Comparison of ENCODE assay signal across 26 cellular contexts in genomic region chr1:6384135-6384534, GRCh38. TPM values are rescaled to one million over a fixed set of nuclear protein-coding genes. Genes with fewer than 3 reads are reported as not detected.
A peak's percentile ranks its signal among the peaks of the same experiment; 100 is the strongest.
DNase-seq lines count a peak whose midpoint lies in the region; ATAC-seq and TF ChIP-seq lines count a peak whose summit lies in the region.
"Had no signal": no experiment of that assay in that cellular context is flagged by ENCODE, and none has a peak within 500 bp of the region (broad histone marks: within the 10 kb centered on the region; RNA-seq: fewer than 3 reads in every experiment).

No MANE protein-coding gene starts in this region.

- H3K4me3 ChIP-seq in breast epithelium (no peak overlapping the region), mammary epithelial cell (replicated peaks in 1 of 3; ENCODE audit: insufficient read depth in 1 of 3, low read depth in 2 of 3, low read length in 3 of 3) (peak overlapping the region in 2 of 3 experiments; percentile 52 to 65), rectal smooth muscle tissue (ENCODE audit: low read length) (no peak overlapping the region)
- H3K4me3 ChIP-seq: GM12878 had no signal

- H3K27me3 Mint-ChIP-seq in MCF 10A (ENCODE audit: insufficient read depth, unreplicated experiment), result no peaks in the 10 kb centered on the region
- H3K27me3 Mint-ChIP-seq: CD8-positive, alpha-beta memory T cell had no signal

- intact Hi-C loops in MCF 10A (cut with micrococcal nuclease), result no loop called here
- intact Hi-C loops in breast epithelium (cut with DNase I; ENCODE audit: low total_unique reads), result no loop called here
- intact Hi-C loops in mammary epithelial cell (cut with micrococcal nuclease), result no loop called here

- peaks cover 25% of the 10 kb centered on the region for H3K4me1 Mint-ChIP-seq in MCF 10A (ENCODE audit: insufficient read depth, unreplicated experiment)
- H3K4me1 Mint-ChIP-seq: CD8-positive, alpha-beta memory T cell had no signal

- H3K4me2 ChIP-seq in mammary epithelial cell (ENCODE audit: insufficient read depth, low read depth, low read length), result peak overlapping the region; percentile 87

- H3K27me3 ChIP-seq in breast epithelium, result no peaks in the 10 kb centered on the region
- H3K27me3 ChIP-seq in mammary epithelial cell (ENCODE audit: insufficient read depth, low read length), result no peaks in the 10 kb centered on the region
- H3K27me3 ChIP-seq in rectal smooth muscle tissue (ENCODE audit: control insufficient read depth, insufficient read depth, low read length), result no peaks in the 10 kb centered on the region
- H3K27me3 ChIP-seq: BE2C had no signal

- BruUV-seq in MCF 10A (replicated peaks; lab: Mats Ljungman, UMichigan) (no TSS peak), mammary epithelial cell (replicated peaks; lab: Mats Ljungman, UMichigan) (no TSS peak)

- H3K36me3 ChIP-seq in breast epithelium (no peaks in the 10 kb centered on the region), mammary epithelial cell (ENCODE audit: insufficient read depth, low read length) (no peaks in the 10 kb centered on the region), rectal smooth muscle tissue (ENCODE audit: control insufficient read depth, insufficient read depth, low read length) (no peaks in the 10 kb centered on the region)
- H3K36me3 ChIP-seq: BE2C had no signal

- in situ Hi-C loops in mammary epithelial cell (cut with MboI; ENCODE audit: low sequenced_read_pairs in 2 of 2), result no loop called here

- 92% methylated on average over 1 of the region's 1 CpG for WGBS in mammary epithelial cell (ENCODE audit: low coverage, missing lambda C conversion rate)

- CTCF ChIA-PET in MCF 10A (lab: Yijun Ruan, JAX), result interaction anchor here (0.5 to 6.3 kb wide), 10 partner anchors 8 to 138 kb away, joined by 3 to 75 read pairs (median 8); no protein-coding TSS in a partner anchor
- CTCF ChIA-PET in mammary epithelial cell (lab: Charles Lee; ENCODE audit: low non-redundant PET), result interaction anchor here (0.6 kb wide), 1 partner anchor 56 kb away, joined by 5 read pairs; no protein-coding TSS in a partner anchor

- H3K4me3 Mint-ChIP-seq in MCF 10A (ENCODE audit: unreplicated experiment), result peak overlapping the region; percentile 25
- H3K4me3 Mint-ChIP-seq: CD14-positive monocyte; CD8-positive, alpha-beta memory T cell had no signal

- H3K4me1 ChIP-seq in breast epithelium (no peaks in the 10 kb centered on the region), mammary epithelial cell (ENCODE audit: insufficient read depth, low read length) (peaks cover 24% of the 10 kb centered on the region), rectal smooth muscle tissue (ENCODE audit: control insufficient read depth, insufficient read depth, low read length) (peaks cover 10% of the 10 kb centered on the region)
- H3K4me1 ChIP-seq: BE2C had no signal

- no peak overlapping the region for H3K9ac ChIP-seq in mammary epithelial cell (ENCODE audit: insufficient read depth, low read length)
- no peak overlapping the region for H3K9ac ChIP-seq in rectal smooth muscle tissue (ENCODE audit: low read length)

- H3K79me2 ChIP-seq in mammary epithelial cell (ENCODE audit: insufficient read depth, low read length), result peaks cover 86% of the 10 kb centered on the region

- H3K9me3 ChIP-seq in breast epithelium, result peaks cover 0 to 10% of the 10 kb centered on the region in 2 donors
- H3K9me3 ChIP-seq in mammary epithelial cell (replicated peaks; ENCODE audit: insufficient read depth, low read length), result no peaks in the 10 kb centered on the region
- H3K9me3 ChIP-seq: BE2C had no signal

- no peaks in the 10 kb centered on the region for H3K9me3 Mint-ChIP-seq in MCF 10A (ENCODE audit: unreplicated experiment)

- H3K27ac Mint-ChIP-seq in MCF 10A (ENCODE audit: low read depth, unreplicated experiment), result no peak overlapping the region
- H3K27ac Mint-ChIP-seq: CD14-positive monocyte; CD8-positive, alpha-beta memory T cell; GM23338 had no signal

- no peaks in the 10 kb centered on the region for H4K20me1 ChIP-seq in mammary epithelial cell (ENCODE audit: insufficient read depth, low read length)

- DNase-seq in MCF 10A (ENCODE audit: unreplicated experiment) (no peak), breast epithelium (ENCODE audit: low spot score in 2 of 2) (no peak), mammary epithelial cell (no peak), SIG-M5 (lab: John Stamatoyannopoulos, UW) (no peak)
- DNase-seq in activated T-cell treated with anti-CD3 and anti-CD28 coated beads, Interleukin-2, amount 50 U/mL, for 1 hour, result no peak
- DNase-seq: 8988T; ACHN; BE2C; CD8-positive, alpha-beta memory T cell; EL; GDM1; HCEC 1CT; Kasumi-1; MV-4-11; NCI-H146; NCI-H1930; NCI-H2107; NCI-H524; NCI-H748 treated with DMSO at 0.1 percent for 48 hours; Right ventricle myocardium superior had no signal

- TF ChIP-seq CTCF in MCF 10A (IDR thresholded peaks at IDR 0.05; ENCODE audit: unreplicated experiment), result no peak
- TF ChIP-seq CTCF in breast epithelium (IDR thresholded peaks at IDR 0.05), result no peak
- no peak for TF ChIP-seq CTCF in mammary epithelial cell (conservative IDR thresholded peaks at IDR 0.05 in 1 of 2, IDR thresholded peaks at IDR 0.05 in 1 of 2; ENCODE audit: extremely low read depth in 1 of 2, insufficient read depth in 1 of 2, low read depth in 1 of 2, low read length in 2 of 2)

- no peak for TF ChIP-seq POLR2A in breast epithelium (IDR thresholded peaks at IDR 0.05)

- POLR2A ChIA-PET in MCF 10A (lab: Yijun Ruan, JAX), result interaction anchor here (0.6 to 7.2 kb wide), 8 partner anchors 11 to 1087 kb away, joined by 3 to 128 read pairs (median 4); partner anchors contain the start of gene ACOT7

- H3K27ac ChIP-seq in breast epithelium (no peak overlapping the region), mammary epithelial cell (ENCODE audit: insufficient read depth, low read depth, low read length) (no peak overlapping the region), rectal smooth muscle tissue (ENCODE audit: low read depth, low read length) (peak overlapping the region; percentile 97)
- H3K27ac ChIP-seq: HL-60 had no signal

- no peak for ATAC-seq in HG02642 (IDR thresholded peaks at IDR 0.05; ENCODE audit: poor library complexity, unreplicated experiment)
- ATAC-seq: GM12878 had no signal

- no peak overlapping the region for H2AFZ ChIP-seq in mammary epithelial cell (ENCODE audit: low read depth, low read length)
- H2AFZ ChIP-seq: GM23338 had no signal

- H3K36me3 Mint-ChIP-seq in MCF 10A (ENCODE audit: insufficient read depth, unreplicated experiment), result peaks cover 14% of the 10 kb centered on the region
- H3K36me3 Mint-ChIP-seq: CD8-positive, alpha-beta memory T cell had no signal

- dilution Hi-C loops in mammary epithelial cell (cut with HindIII; ENCODE audit: low sequenced_read_pairs), result no loop called here

RNA-seq across cellular contexts. Expression of gene ACOT7, which starts 9.4 kb away (rescaled TPM):
- total RNA-seq in MCF 10A (2022) (110 and 117 TPM in 2 replicates), breast epithelium (10 to 100 TPM in 2 of 3 donors, 1 to 10 TPM in 1; 9.4 to 12.8 (median 11.5) TPM), mammary epithelial cell (100 to 1,000 TPM in 1 of 2 donors, 10 to 100 TPM in 1; 67.2 to 193 TPM)
- polyA plus RNA-seq in mammary epithelial cell, result 365 TPM
- polyA minus RNA-seq in mammary epithelial cell, result 208 TPM

RNA-seq across cellular contexts. Expression of gene HES2, which starts 35.6 kb away (rescaled TPM):
- total RNA-seq in MCF 10A (2022), result 5.0 and 7.6 TPM in 2 replicates
- total RNA-seq in breast epithelium, result 1 to 10 TPM in 2 of 3 donors, not detected in 1; 3.4 to 3.6 TPM
- 10 to 100 TPM; 54.3 to 70.8 TPM for total RNA-seq in mammary epithelial cell
- 29.0 TPM for polyA plus RNA-seq in mammary epithelial cell
- polyA minus RNA-seq in mammary epithelial cell, result 21.4 TPM
- total RNA-seq: Right ventricle myocardium superior had no signal
- polyA plus RNA-seq: CD14-positive monocyte; CD8-positive, alpha-beta memory T cell had no signal

RNA-seq across cellular contexts. Expression of gene ESPN, which starts 40.4 kb away (rescaled TPM):
- 0.68 TPM in 1 of 2 replicates, not detected in the other for total RNA-seq in MCF 10A (2022)
- 10 to 100 TPM in 2 of 3 donors, not detected in 1; 10.8 to 11.1 TPM for total RNA-seq in breast epithelium
- total RNA-seq in mammary epithelial cell, result 1 to 10 TPM; 2.4 to 2.5 TPM
- polyA plus RNA-seq in mammary epithelial cell, result 0.27 TPM
- polyA minus RNA-seq in mammary epithelial cell, result not detected
- polyA plus RNA-seq: CD14-positive monocyte had no signal

Comparison
In these comparisons a context has a peak if more than half of its experiments do, and no peak if none do; other contexts are left out.
1. H3K4me3 ChIP-seq: peak in mammary epithelial cell (2 of 3); none in breast epithelium (0 of 3) and rectal smooth muscle tissue (single experiment).